1 cellular context compared by ENCODE assay signal in the genomic region with DNA sequence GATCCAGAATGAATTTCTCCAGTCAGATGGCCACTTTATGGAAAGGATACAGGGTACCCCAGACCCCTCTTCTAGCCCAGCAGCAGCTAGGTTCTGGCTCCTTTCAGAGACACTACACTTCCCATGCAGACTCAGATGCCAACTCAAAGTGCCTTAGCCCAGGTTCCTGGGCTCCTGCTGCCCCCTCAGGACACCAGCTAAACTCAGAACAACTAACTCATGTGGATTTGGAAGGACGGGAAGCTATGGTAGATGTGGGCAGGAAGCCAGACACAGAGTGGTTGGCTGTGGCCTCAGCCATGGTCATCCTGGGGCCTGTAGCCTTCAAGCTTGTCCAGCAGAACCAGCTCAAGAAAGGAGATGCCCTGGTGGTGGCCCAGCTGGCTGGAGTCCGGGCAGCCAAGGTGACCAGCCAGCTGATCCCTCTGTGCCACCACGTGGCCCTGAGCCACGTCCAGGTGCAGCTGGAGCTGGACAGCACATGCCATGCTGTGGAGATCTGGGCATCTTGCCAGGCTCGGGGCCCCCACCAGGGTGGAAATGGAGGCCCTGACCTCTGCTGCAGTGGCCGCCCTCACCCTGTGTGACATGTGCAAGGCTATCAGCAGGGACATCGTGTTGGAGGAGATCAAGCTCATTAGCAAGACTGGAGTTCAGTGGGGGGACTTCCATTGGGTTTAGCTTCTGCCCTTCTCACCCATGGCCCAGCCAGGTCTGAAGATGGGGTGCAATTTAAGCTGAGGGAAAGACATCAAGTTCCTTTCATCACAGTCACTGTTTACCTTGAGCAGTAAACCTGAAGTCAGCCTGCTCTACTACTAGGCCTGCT.
TF ChIP-seq lines count a peak whose summit lies in the region.

No MANE protein-coding gene starts in this region.

TF ChIP-seq in HepG2, 621 proteins besides CTCF, POLR2A, EP300 and RAD21 (continued from another document and continues in another):
- TF ChIP-seq ZNF781 (CRISPR knock-in tag; IDR thresholded peaks at IDR 0.05; ENCODE audit: borderline replicate concordance, not compliant biosample characterization): no peak
- no peak for TF ChIP-seq KDM4B (CRISPR knock-in tag; IDR thresholded peaks at IDR 0.05)
- TF ChIP-seq ZBTB21 (CRISPR knock-in tag; IDR thresholded peaks at IDR 0.05): no peak
- no peak for TF ChIP-seq ZNF224 (CRISPR knock-in tag; IDR thresholded peaks at IDR 0.05)
- TF ChIP-seq, protein P1, sequence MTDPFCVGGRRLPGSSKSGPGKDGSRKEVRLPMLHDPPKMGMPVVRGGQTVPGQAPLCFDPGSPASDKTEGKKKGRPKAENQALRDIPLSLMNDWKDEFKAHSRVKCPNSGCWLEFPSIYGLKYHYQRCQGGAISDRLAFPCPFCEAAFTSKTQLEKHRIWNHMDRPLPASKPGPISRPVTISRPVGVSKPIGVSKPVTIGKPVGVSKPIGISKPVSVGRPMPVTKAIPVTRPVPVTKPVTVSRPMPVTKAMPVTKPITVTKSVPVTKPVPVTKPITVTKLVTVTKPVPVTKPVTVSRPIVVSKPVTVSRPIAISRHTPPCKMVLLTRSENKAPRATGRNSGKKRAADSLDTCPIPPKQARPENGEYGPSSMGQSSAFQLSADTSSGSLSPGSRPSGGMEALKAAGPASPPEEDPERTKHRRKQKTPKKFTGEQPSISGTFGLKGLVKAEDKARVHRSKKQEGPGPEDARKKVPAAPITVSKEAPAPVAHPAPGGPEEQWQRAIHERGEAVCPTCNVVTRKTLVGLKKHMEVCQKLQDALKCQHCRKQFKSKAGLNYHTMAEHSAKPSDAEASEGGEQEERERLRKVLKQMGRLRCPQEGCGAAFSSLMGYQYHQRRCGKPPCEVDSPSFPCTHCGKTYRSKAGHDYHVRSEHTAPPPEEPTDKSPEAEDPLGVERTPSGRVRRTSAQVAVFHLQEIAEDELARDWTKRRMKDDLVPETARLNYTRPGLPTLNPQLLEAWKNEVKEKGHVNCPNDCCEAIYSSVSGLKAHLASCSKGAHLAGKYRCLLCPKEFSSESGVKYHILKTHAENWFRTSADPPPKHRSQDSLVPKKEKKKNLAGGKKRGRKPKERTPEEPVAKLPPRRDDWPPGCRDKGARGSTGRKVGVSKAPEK (CRISPR knock-in tag; IDR thresholded peaks at IDR 0.05; ENCODE audit: borderline replicate concordance): no peak
- TF ChIP-seq, protein P2, sequence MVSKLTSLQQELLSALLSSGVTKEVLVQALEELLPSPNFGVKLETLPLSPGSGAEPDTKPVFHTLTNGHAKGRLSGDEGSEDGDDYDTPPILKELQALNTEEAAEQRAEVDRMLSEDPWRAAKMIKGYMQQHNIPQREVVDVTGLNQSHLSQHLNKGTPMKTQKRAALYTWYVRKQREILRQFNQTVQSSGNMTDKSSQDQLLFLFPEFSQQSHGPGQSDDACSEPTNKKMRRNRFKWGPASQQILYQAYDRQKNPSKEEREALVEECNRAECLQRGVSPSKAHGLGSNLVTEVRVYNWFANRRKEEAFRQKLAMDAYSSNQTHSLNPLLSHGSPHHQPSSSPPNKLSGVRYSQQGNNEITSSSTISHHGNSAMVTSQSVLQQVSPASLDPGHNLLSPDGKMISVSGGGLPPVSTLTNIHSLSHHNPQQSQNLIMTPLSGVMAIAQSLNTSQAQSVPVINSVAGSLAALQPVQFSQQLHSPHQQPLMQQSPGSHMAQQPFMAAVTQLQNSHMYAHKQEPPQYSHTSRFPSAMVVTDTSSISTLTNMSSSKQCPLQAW (CRISPR knock-in tag; IDR thresholded peaks at IDR 0.05): peak; percentile 75
- TF ChIP-seq, protein P3, sequence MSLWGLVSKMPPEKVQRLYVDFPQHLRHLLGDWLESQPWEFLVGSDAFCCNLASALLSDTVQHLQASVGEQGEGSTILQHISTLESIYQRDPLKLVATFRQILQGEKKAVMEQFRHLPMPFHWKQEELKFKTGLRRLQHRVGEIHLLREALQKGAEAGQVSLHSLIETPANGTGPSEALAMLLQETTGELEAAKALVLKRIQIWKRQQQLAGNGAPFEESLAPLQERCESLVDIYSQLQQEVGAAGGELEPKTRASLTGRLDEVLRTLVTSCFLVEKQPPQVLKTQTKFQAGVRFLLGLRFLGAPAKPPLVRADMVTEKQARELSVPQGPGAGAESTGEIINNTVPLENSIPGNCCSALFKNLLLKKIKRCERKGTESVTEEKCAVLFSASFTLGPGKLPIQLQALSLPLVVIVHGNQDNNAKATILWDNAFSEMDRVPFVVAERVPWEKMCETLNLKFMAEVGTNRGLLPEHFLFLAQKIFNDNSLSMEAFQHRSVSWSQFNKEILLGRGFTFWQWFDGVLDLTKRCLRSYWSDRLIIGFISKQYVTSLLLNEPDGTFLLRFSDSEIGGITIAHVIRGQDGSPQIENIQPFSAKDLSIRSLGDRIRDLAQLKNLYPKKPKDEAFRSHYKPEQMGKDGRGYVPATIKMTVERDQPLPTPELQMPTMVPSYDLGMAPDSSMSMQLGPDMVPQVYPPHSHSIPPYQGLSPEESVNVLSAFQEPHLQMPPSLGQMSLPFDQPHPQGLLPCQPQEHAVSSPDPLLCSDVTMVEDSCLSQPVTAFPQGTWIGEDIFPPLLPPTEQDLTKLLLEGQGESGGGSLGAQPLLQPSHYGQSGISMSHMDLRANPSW (CRISPR knock-in tag; IDR thresholded peaks at IDR 0.05; ENCODE audit: borderline replicate concordance): no peak
- no peak for TF ChIP-seq SP1 (IDR thresholded peaks at IDR 0.05)
- TF ChIP-seq SP1 (CRISPR knock-in tag; IDR thresholded peaks at IDR 0.05): no peak
- TF ChIP-seq SMAD3 (CRISPR knock-in tag; IDR thresholded peaks at IDR 0.05): no peak
- TF ChIP-seq, protein P4, sequence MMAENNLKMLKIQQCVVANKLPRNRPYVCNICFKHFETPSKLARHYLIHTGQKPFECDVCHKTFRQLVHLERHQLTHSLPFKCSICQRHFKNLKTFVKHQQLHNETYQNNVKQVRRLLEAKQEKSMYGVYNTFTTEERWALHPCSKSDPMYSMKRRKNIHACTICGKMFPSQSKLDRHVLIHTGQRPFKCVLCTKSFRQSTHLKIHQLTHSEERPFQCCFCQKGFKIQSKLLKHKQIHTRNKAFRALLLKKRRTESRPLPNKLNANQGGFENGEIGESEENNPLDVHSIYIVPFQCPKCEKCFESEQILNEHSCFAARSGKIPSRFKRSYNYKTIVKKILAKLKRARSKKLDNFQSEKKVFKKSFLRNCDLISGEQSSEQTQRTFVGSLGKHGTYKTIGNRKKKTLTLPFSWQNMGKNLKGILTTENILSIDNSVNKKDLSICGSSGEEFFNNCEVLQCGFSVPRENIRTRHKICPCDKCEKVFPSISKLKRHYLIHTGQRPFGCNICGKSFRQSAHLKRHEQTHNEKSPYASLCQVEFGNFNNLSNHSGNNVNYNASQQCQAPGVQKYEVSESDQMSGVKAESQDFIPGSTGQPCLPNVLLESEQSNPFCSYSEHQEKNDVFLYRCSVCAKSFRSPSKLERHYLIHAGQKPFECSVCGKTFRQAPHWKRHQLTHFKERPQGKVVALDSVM (CRISPR knock-in tag; IDR thresholded peaks at IDR 0.05): peak; percentile 50; the same call in 1 of the 2 replicates
- peak; percentile 66; the same call in 1 of the 2 replicates for TF ChIP-seq ZNF644 (CRISPR knock-in tag; IDR thresholded peaks at IDR 0.05; ENCODE audit: low read depth)
- TF ChIP-seq XBP1 (CRISPR knock-in tag; IDR thresholded peaks at IDR 0.05): no peak
- no peak for TF ChIP-seq HDAC1 (CRISPR knock-in tag; IDR thresholded peaks at IDR 0.05)
- no peak for TF ChIP-seq ZSCAN12 (CRISPR knock-in tag; IDR thresholded peaks at IDR 0.05)
- TF ChIP-seq YEATS4 (CRISPR knock-in tag; IDR thresholded peaks at IDR 0.05; ENCODE audit: borderline replicate concordance): no peak
- no peak for TF ChIP-seq CBFB (CRISPR knock-in tag; IDR thresholded peaks at IDR 0.05)
- TF ChIP-seq, protein P5, sequence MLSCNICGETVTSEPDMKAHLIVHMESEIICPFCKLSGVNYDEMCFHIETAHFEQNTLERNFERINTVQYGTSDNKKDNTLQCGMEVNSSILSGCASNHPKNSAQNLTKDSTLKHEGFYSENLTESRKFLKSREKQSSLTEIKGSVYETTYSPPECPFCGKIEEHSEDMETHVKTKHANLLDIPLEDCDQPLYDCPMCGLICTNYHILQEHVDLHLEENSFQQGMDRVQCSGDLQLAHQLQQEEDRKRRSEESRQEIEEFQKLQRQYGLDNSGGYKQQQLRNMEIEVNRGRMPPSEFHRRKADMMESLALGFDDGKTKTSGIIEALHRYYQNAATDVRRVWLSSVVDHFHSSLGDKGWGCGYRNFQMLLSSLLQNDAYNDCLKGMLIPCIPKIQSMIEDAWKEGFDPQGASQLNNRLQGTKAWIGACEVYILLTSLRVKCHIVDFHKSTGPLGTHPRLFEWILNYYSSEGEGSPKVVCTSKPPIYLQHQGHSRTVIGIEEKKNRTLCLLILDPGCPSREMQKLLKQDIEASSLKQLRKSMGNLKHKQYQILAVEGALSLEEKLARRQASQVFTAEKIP (CRISPR knock-in tag; IDR thresholded peaks at IDR 0.05; ENCODE audit: borderline replicate concordance): no peak
- TF ChIP-seq ZBTB7B (CRISPR knock-in tag; IDR thresholded peaks at IDR 0.05): no peak
- no peak for TF ChIP-seq RBM39 (IDR thresholded peaks at IDR 0.05; ENCODE audit: low read depth, low read length, poor library complexity, severe bottlenecking)
- no peak for TF ChIP-seq TBP (CRISPR knock-in tag; IDR thresholded peaks at IDR 0.05)
- TF ChIP-seq ATF1 (CRISPR knock-in tag; IDR thresholded peaks at IDR 0.05): no peak
- peak; percentile 30; the same call in 1 of the 2 replicates for TF ChIP-seq FOXO1 (CRISPR knock-in tag; IDR thresholded peaks at IDR 0.05)
- TF ChIP-seq TEAD2 (CRISPR knock-in tag; IDR thresholded peaks at IDR 0.05): no peak
- TF ChIP-seq SOX13 (IDR thresholded peaks at IDR 0.05): no peak
- TF ChIP-seq SOX13 (CRISPR knock-in tag; conservative IDR thresholded peaks at IDR 0.05 in 1 of 2, IDR thresholded peaks at IDR 0.05 in 1 of 2): no peak
- no peak for TF ChIP-seq ZNF3 (CRISPR knock-in tag; IDR thresholded peaks at IDR 0.05)
- no peak for TF ChIP-seq ZSCAN20 (CRISPR knock-in tag; IDR thresholded peaks at IDR 0.05; ENCODE audit: borderline replicate concordance)
- no peak for TF ChIP-seq ZNF10 (CRISPR knock-in tag; IDR thresholded peaks at IDR 0.05; ENCODE audit: borderline replicate concordance, low read depth)
- TF ChIP-seq ZNF441 (CRISPR knock-in tag; IDR thresholded peaks at IDR 0.05; ENCODE audit: borderline replicate concordance): no peak
- TF ChIP-seq, protein P6, sequence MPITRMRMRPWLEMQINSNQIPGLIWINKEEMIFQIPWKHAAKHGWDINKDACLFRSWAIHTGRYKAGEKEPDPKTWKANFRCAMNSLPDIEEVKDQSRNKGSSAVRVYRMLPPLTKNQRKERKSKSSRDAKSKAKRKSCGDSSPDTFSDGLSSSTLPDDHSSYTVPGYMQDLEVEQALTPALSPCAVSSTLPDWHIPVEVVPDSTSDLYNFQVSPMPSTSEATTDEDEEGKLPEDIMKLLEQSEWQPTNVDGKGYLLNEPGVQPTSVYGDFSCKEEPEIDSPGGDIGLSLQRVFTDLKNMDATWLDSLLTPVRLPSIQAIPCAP (CRISPR knock-in tag; IDR thresholded peaks at IDR 0.05; ENCODE audit: low read depth): no peak
- TF ChIP-seq, protein P7, sequence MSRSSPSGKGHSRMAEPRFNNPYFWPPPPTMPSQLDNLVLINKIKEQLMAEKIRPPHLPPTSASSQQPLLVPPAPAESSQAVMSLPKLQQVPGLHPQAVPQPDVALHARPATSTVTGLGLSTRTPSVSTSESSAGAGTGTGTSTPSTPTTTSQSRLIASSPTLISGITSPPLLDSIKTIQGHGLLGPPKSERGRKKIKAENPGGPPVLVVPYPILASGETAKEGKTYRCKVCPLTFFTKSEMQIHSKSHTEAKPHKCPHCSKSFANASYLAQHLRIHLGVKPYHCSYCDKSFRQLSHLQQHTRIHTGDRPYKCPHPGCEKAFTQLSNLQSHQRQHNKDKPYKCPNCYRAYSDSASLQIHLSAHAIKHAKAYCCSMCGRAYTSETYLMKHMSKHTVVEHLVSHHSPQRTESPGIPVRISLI (CRISPR knock-in tag; IDR thresholded peaks at IDR 0.05; ENCODE audit: borderline replicate concordance): no peak
- TF ChIP-seq GATAD2A (CRISPR knock-in tag; IDR thresholded peaks at IDR 0.05): peak; percentile 72
- TF ChIP-seq, protein P8, sequence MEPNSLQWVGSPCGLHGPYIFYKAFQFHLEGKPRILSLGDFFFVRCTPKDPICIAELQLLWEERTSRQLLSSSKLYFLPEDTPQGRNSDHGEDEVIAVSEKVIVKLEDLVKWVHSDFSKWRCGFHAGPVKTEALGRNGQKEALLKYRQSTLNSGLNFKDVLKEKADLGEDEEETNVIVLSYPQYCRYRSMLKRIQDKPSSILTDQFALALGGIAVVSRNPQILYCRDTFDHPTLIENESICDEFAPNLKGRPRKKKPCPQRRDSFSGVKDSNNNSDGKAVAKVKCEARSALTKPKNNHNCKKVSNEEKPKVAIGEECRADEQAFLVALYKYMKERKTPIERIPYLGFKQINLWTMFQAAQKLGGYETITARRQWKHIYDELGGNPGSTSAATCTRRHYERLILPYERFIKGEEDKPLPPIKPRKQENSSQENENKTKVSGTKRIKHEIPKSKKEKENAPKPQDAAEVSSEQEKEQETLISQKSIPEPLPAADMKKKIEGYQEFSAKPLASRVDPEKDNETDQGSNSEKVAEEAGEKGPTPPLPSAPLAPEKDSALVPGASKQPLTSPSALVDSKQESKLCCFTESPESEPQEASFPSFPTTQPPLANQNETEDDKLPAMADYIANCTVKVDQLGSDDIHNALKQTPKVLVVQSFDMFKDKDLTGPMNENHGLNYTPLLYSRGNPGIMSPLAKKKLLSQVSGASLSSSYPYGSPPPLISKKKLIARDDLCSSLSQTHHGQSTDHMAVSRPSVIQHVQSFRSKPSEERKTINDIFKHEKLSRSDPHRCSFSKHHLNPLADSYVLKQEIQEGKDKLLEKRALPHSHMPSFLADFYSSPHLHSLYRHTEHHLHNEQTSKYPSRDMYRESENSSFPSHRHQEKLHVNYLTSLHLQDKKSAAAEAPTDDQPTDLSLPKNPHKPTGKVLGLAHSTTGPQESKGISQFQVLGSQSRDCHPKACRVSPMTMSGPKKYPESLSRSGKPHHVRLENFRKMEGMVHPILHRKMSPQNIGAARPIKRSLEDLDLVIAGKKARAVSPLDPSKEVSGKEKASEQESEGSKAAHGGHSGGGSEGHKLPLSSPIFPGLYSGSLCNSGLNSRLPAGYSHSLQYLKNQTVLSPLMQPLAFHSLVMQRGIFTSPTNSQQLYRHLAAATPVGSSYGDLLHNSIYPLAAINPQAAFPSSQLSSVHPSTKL (CRISPR knock-in tag; IDR thresholded peaks at IDR 0.05): peak; percentile 51
- TF ChIP-seq, protein P9, sequence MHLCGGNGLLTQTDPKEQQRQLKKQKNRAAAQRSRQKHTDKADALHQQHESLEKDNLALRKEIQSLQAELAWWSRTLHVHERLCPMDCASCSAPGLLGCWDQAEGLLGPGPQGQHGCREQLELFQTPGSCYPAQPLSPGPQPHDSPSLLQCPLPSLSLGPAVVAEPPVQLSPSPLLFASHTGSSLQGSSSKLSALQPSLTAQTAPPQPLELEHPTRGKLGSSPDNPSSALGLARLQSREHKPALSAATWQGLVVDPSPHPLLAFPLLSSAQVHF (CRISPR knock-in tag; IDR thresholded peaks at IDR 0.05): no peak
- TF ChIP-seq ZNF563 (CRISPR knock-in tag; IDR thresholded peaks at IDR 0.05): no peak
- TF ChIP-seq MAFG (CRISPR knock-in tag; IDR thresholded peaks at IDR 0.05): no peak
